Comparison of ENCODE assay signal across 24 cellular contexts in genomic region chr1:114554577-114554976, GRCh38. TPM values are rescaled to one million over a fixed set of nuclear protein-coding genes. Genes with fewer than 3 reads are reported as not detected.
DNase-seq lines count a peak whose midpoint lies in the region; ATAC-seq and TF ChIP-seq lines count a peak whose summit lies in the region.
"Had no signal": no experiment of that assay in that cellular context is flagged by ENCODE, and none has a peak within 500 bp of the region (broad histone marks: within the 10 kb centered on the region; RNA-seq: fewer than 3 reads in every experiment).

No MANE protein-coding gene starts in this region.

- H3K9ac ChIP-seq in mammary epithelial cell (ENCODE audit: insufficient read depth, low read length), result no peak overlapping the region
- H3K9ac ChIP-seq: BLaER1 treated with 17β-estradiol and CSF1 and Interleukin-3, amounts not matched to agents 10 nM and 100 nM had no signal

- 0% methylated on average over 1 of the region's 2 CpGs for WGBS in mammary epithelial cell (ENCODE audit: low coverage, missing lambda C conversion rate)

- H3K9me3 ChIP-seq in mammary epithelial cell (replicated peaks; ENCODE audit: insufficient read depth, low read length), result no peaks in the 10 kb centered on the region
- no peaks in the 10 kb centered on the region for H3K9me3 ChIP-seq in SJCRH30 (replicated peaks)
- H3K9me3 ChIP-seq: BLaER1 treated with 17β-estradiol and CSF1 and Interleukin-3, amounts not matched to agents 10 nM and 100 nM; Caco-2; Peyer's patch had no signal

- in situ Hi-C loops in mammary epithelial cell (cut with MboI; ENCODE audit: low sequenced_read_pairs in 2 of 2), result loop anchor here (10.0 to 25.0 kb wide), 2 partner anchors 210 to 217 kb away; no protein-coding TSS in a partner anchor

- H2AFZ ChIP-seq in mammary epithelial cell (ENCODE audit: low read depth, low read length), result no peak overlapping the region

- no peaks in the 10 kb centered on the region for H4K20me1 ChIP-seq in mammary epithelial cell (ENCODE audit: insufficient read depth, low read length)
- H4K20me1 ChIP-seq: BLaER1 treated with 17β-estradiol and CSF1 and Interleukin-3, amounts not matched to agents 10 nM and 100 nM had no signal

- intact Hi-C loops in mammary epithelial cell (cut with micrococcal nuclease), result no loop called here
- intact Hi-C loops in MCF 10A (cut with micrococcal nuclease), result loop anchor here (10.0 kb wide), 1 partner anchor 120 kb away; no protein-coding TSS in a partner anchor
- intact Hi-C loops in activated T-helper 1 cell treated with anti-CD3 and anti-CD28 coated beads, Interleukin-12 subunit alpha, Interleukin-12 subunit beta, Interleukin-2, Interleukin-4 antibody, amounts not matched to agents 30 ng/mL and 10 ng/mL and 1 ng/mL, durations not matched to agents 14 hours and 24 hours and 36 hours (cut with micrococcal nuclease), result no loop called here

- no peaks in the 10 kb centered on the region for H3K9me3 Mint-ChIP-seq in MCF 10A (ENCODE audit: unreplicated experiment)
- no peaks in the 10 kb centered on the region for H3K9me3 Mint-ChIP-seq in mesothelial cell of epicardium
- H3K9me3 Mint-ChIP-seq in activated T-helper 1 cell treated with anti-CD3 and anti-CD28 coated beads, Interleukin-12 subunit alpha, Interleukin-12 subunit beta, Interleukin-2, Interleukin-4 antibody, amounts not matched to agents 30 ng/mL and 10 ng/mL and 1 ng/mL, durations not matched to agents 14 hours and 24 hours and 36 hours, result no peaks in the 10 kb centered on the region
- H3K9me3 Mint-ChIP-seq: CD4-positive, alpha-beta memory T cell; IgD-negative memory B cell had no signal

- H3K36me3 Mint-ChIP-seq in MCF 10A (ENCODE audit: insufficient read depth, unreplicated experiment), result no peaks in the 10 kb centered on the region
- no peaks in the 10 kb centered on the region for H3K36me3 Mint-ChIP-seq in mesothelial cell of epicardium
- H3K36me3 Mint-ChIP-seq in activated T-helper 1 cell treated with anti-CD3 and anti-CD28 coated beads, Interleukin-12 subunit alpha, Interleukin-12 subunit beta, Interleukin-2, Interleukin-4 antibody, amounts not matched to agents 30 ng/mL and 10 ng/mL and 1 ng/mL, durations not matched to agents 14 hours and 24 hours and 36 hours (ENCODE audit: low read depth), result no peaks in the 10 kb centered on the region
- H3K36me3 Mint-ChIP-seq: CD4-positive, alpha-beta memory T cell; IgD-negative memory B cell had no signal

- H3K4me1 Mint-ChIP-seq in MCF 10A (ENCODE audit: insufficient read depth, unreplicated experiment) (no peaks in the 10 kb centered on the region), mesothelial cell of epicardium (no peaks in the 10 kb centered on the region)
- no peaks in the 10 kb centered on the region for H3K4me1 Mint-ChIP-seq in activated T-helper 1 cell treated with anti-CD3 and anti-CD28 coated beads, Interleukin-12 subunit alpha, Interleukin-12 subunit beta, Interleukin-2, Interleukin-4 antibody, amounts not matched to agents 30 ng/mL and 10 ng/mL and 1 ng/mL, durations not matched to agents 14 hours and 24 hours and 36 hours (ENCODE audit: low read depth)
- H3K4me1 Mint-ChIP-seq: CD4-positive, alpha-beta memory T cell had no signal

- H3K4me1 ChIP-seq in mammary epithelial cell (ENCODE audit: insufficient read depth, low read length) (no peaks in the 10 kb centered on the region), SJCRH30 (peaks cover 3% of the 10 kb centered on the region; the same call in 1 of the 2 replicates)
- H3K4me1 ChIP-seq: Peyer's patch had no signal

- H3K27me3 Mint-ChIP-seq in MCF 10A (ENCODE audit: insufficient read depth, unreplicated experiment), result no peaks in the 10 kb centered on the region
- H3K27me3 Mint-ChIP-seq in mesothelial cell of epicardium (ENCODE audit: low read depth), result no peaks in the 10 kb centered on the region
- peaks cover 3% of the 10 kb centered on the region for H3K27me3 Mint-ChIP-seq in activated T-helper 1 cell treated with anti-CD3 and anti-CD28 coated beads, Interleukin-12 subunit alpha, Interleukin-12 subunit beta, Interleukin-2, Interleukin-4 antibody, amounts not matched to agents 30 ng/mL and 10 ng/mL and 1 ng/mL, durations not matched to agents 14 hours and 24 hours and 36 hours (ENCODE audit: insufficient read depth)
- H3K27me3 Mint-ChIP-seq: IgD-negative memory B cell had no signal

- no peak overlapping the region for H3K4me3 ChIP-seq in mammary epithelial cell (replicated peaks in 1 of 3; ENCODE audit: insufficient read depth in 1 of 3, low read depth in 2 of 3, low read length in 3 of 3)
- H3K4me3 ChIP-seq in SJCRH30, result no peak overlapping the region
- H3K4me3 ChIP-seq: BLaER1 treated with 17β-estradiol and CSF1 and Interleukin-3, amounts not matched to agents 10 nM and 100 nM; Peyer's patch had no signal

- H3K27ac ChIP-seq in mammary epithelial cell (ENCODE audit: insufficient read depth, low read depth, low read length), result no peak overlapping the region
- H3K27ac ChIP-seq in SJCRH30, result no peak overlapping the region
- H3K27ac ChIP-seq: BLaER1 treated with 17β-estradiol and CSF1 and Interleukin-3, amounts not matched to agents 10 nM and 100 nM; Peyer's patch had no signal

- POLR2A ChIA-PET in MCF 10A (lab: Yijun Ruan, JAX), result interaction anchor here (1.1 kb wide), 1 partner anchor 26 kb away, joined by 3 read pairs; no protein-coding TSS in a partner anchor

- no TSS peak for BruUV-seq in mammary epithelial cell (replicated peaks; lab: Mats Ljungman, UMichigan)
- BruUV-seq in MCF 10A (replicated peaks; lab: Mats Ljungman, UMichigan), result no TSS peak

- CTCF ChIA-PET in mammary epithelial cell (lab: Charles Lee; ENCODE audit: low non-redundant PET), result no interaction called here
- CTCF ChIA-PET in MCF 10A (lab: Yijun Ruan, JAX), result interaction anchor here (1.0 to 7.7 kb wide), 5 partner anchors 26 to 207 kb away, joined by 4 to 66 read pairs (median 4); no protein-coding TSS in a partner anchor

- dilution Hi-C loops in mammary epithelial cell (cut with HindIII; ENCODE audit: low sequenced_read_pairs), result no loop called here

- H3K27me3 ChIP-seq in mammary epithelial cell (ENCODE audit: insufficient read depth, low read length) (no peaks in the 10 kb centered on the region), SJCRH30 (no peaks in the 10 kb centered on the region)
- H3K27me3 ChIP-seq: BLaER1 treated with 17β-estradiol and CSF1 and Interleukin-3, amounts not matched to agents 10 nM and 100 nM; Peyer's patch had no signal

- TF ChIP-seq CTCF in mammary epithelial cell (conservative IDR thresholded peaks at IDR 0.05 in 1 of 2, IDR thresholded peaks at IDR 0.05 in 1 of 2; ENCODE audit: extremely low read depth in 1 of 2, insufficient read depth in 1 of 2, low read depth in 1 of 2, low read length in 2 of 2), result no peak
- TF ChIP-seq CTCF in MCF 10A (IDR thresholded peaks at IDR 0.05; ENCODE audit: unreplicated experiment), result no peak
- no peak for TF ChIP-seq CTCF in mesothelial cell of epicardium (IDR thresholded peaks at IDR 0.05; ENCODE audit: unreplicated experiment)

- no peak for ATAC-seq in GM21526 (IDR thresholded peaks at IDR 0.05; ENCODE audit: low FRiP score, unreplicated experiment)
- ATAC-seq: Right ventricle myocardium inferior had no signal

- H3K4me3 Mint-ChIP-seq in MCF 10A (ENCODE audit: unreplicated experiment) (no peak overlapping the region), mesothelial cell of epicardium (no peak overlapping the region)
- H3K4me3 Mint-ChIP-seq in activated T-helper 1 cell treated with anti-CD3 and anti-CD28 coated beads, Interleukin-12 subunit alpha, Interleukin-12 subunit beta, Interleukin-2, Interleukin-4 antibody, amounts not matched to agents 30 ng/mL and 10 ng/mL and 1 ng/mL, durations not matched to agents 14 hours and 24 hours and 36 hours, result no peak overlapping the region
- H3K4me3 Mint-ChIP-seq: CD4-positive, alpha-beta memory T cell; IgD-negative memory B cell had no signal

- DNase-seq in mammary epithelial cell, result peak; percentile 3
- DNase-seq in MCF 10A (ENCODE audit: unreplicated experiment), result no peak
- DNase-seq in SJCRH30, result peak; percentile 39 to 66
- DNase-seq in islet precursor cell, result peak; percentile 61
- DNase-seq in mesothelial cell of epicardium (ENCODE audit: low spot score in 2 of 2, unreplicated experiment in 2 of 2), result no peak
- no peak for DNase-seq in cerebellar cortex (ENCODE audit: low spot score)
- DNase-seq in activated T-helper 1 cell treated with anti-CD3 and anti-CD28 coated beads, Interleukin-12 subunit alpha, Interleukin-12 subunit beta, Interleukin-2, Interleukin-4 antibody, amounts not matched to agents 30 ng/mL and 10 ng/mL and 1 ng/mL, durations not matched to agents 14 hours and 24 hours and 36 hours (ENCODE audit: low spot score), result no peak
- DNase-seq: 8988T; Caco-2; CD4-positive, alpha-beta memory T cell; DMS153; GDM1; Karpas-422; MM.1S; NCI-H1048; NCI-H1417 treated with DMSO at 0.1 percent for 48 hours; NCI-H187; NCI-H446 treated with DMSO at 0.1 percent for 48 hours; NCI-H748 treated with DMSO at 0.1 percent for 48 hours; Peyer's patch had no signal

- no peaks in the 10 kb centered on the region for H3K36me3 ChIP-seq in mammary epithelial cell (ENCODE audit: insufficient read depth, low read length)
- no peaks in the 10 kb centered on the region for H3K36me3 ChIP-seq in SJCRH30
- H3K36me3 ChIP-seq: BLaER1 treated with 17β-estradiol and CSF1 and Interleukin-3, amounts not matched to agents 10 nM and 100 nM; Peyer's patch had no signal

- no peaks in the 10 kb centered on the region for H3K79me2 ChIP-seq in mammary epithelial cell (ENCODE audit: insufficient read depth, low read length)

- H3K27ac Mint-ChIP-seq in MCF 10A (ENCODE audit: low read depth, unreplicated experiment) (no peak overlapping the region), mesothelial cell of epicardium (no peak overlapping the region)
- no peak overlapping the region for H3K27ac Mint-ChIP-seq in activated T-helper 1 cell treated with anti-CD3 and anti-CD28 coated beads, Interleukin-12 subunit alpha, Interleukin-12 subunit beta, Interleukin-2, Interleukin-4 antibody, amounts not matched to agents 30 ng/mL and 10 ng/mL and 1 ng/mL, durations not matched to agents 14 hours and 24 hours and 36 hours
- H3K27ac Mint-ChIP-seq: CD4-positive, alpha-beta memory T cell had no signal

- H3K4me2 ChIP-seq in mammary epithelial cell (ENCODE audit: insufficient read depth, low read depth, low read length), result no peak overlapping the region
- H3K4me2 ChIP-seq: BLaER1 treated with 17β-estradiol and CSF1 and Interleukin-3, amounts not matched to agents 10 nM and 100 nM had no signal

RNA-seq across cellular contexts. Expression of gene BCAS2, which starts 26.8 kb away (rescaled TPM):
- 10 to 100 TPM; 30.2 to 46.5 TPM for total RNA-seq in mammary epithelial cell
- 24.6 TPM for polyA plus RNA-seq in mammary epithelial cell
- 15.0 TPM for polyA minus RNA-seq in mammary epithelial cell
- 85.4 and 97.2 TPM in 2 replicates for total RNA-seq in MCF 10A (2022)
- total RNA-seq in SJCRH30 (2014; rRNA removed; shearing (Covaris generic)), result 65.5 and 67.2 TPM in 2 replicates
- 39.3 to 39.5 TPM (median 39.4 TPM) in 3 replicates for total RNA-seq in mesothelial cell of epicardium
- 61.9 and 63.0 TPM in 2 replicates for total RNA-seq in activated T-helper 1 cell treated with anti-CD3 and anti-CD28 coated beads, Interleukin-12 subunit alpha, Interleukin-12 subunit beta, Interleukin-2, Interleukin-4 antibody, amounts not matched to agents 30 ng/mL and 10 ng/mL and 1 ng/mL, durations not matched to agents 14 hours and 24 hours and 36 hours

RNA-seq across cellular contexts. Expression of gene TRIM33, which starts 43.6 kb away (rescaled TPM):
- total RNA-seq in mammary epithelial cell, result 10 to 100 TPM; 32.8 to 43.8 TPM
- polyA plus RNA-seq in mammary epithelial cell, result 16.4 TPM
- 36.0 TPM for polyA minus RNA-seq in mammary epithelial cell
- 33.2 and 38.3 TPM in 2 replicates for total RNA-seq in MCF 10A (2022)
- 33.6 and 37.7 TPM in 2 replicates for total RNA-seq in SJCRH30 (2014; rRNA removed; shearing (Covaris generic))
- total RNA-seq in mesothelial cell of epicardium, result 66.9 to 72.3 TPM (median 71.3 TPM) in 3 replicates
- 39.2 and 41.7 TPM in 2 replicates for total RNA-seq in activated T-helper 1 cell treated with anti-CD3 and anti-CD28 coated beads, Interleukin-12 subunit alpha, Interleukin-12 subunit beta, Interleukin-2, Interleukin-4 antibody, amounts not matched to agents 30 ng/mL and 10 ng/mL and 1 ng/mL, durations not matched to agents 14 hours and 24 hours and 36 hours

Comparison
In these comparisons a context has a peak if more than half of its experiments do, and no peak if none do; other contexts are left out.
1. DNase-seq: peak in mammary epithelial cell (single experiment), SJCRH30 (2 of 2) and islet precursor cell (single experiment); none in MCF 10A (single experiment), mesothelial cell of epicardium (0 of 2), cerebellar cortex (single experiment) and activated T-helper 1 cell treated with anti-CD3 and anti-CD28 coated beads, Interleukin-12 subunit alpha, Interleukin-12 subunit beta, Interleukin-2, Interleukin-4 antibody, amounts not matched to agents 30 ng/mL and 10 ng/mL and 1 ng/mL, durations not matched to agents 14 hours and 24 hours and 36 hours (single experiment).